ENCODE assay signal across 8 cellular contexts in genomic region chr7:44638611-44639557, GRCh38. TPM values are rescaled to one million over a fixed set of nuclear protein-coding genes. Genes with fewer than 3 reads are reported as not detected.
A peak's percentile ranks its signal among the peaks of the same experiment; 100 is the strongest.
DNase-seq lines count a peak whose midpoint lies in the region; ATAC-seq, FAIRE-seq and TF ChIP-seq lines count a peak whose summit lies in the region.

No MANE protein-coding gene starts in this region.

- H3K79me2 ChIP-seq in astrocyte (ENCODE audit: insufficient read depth, low read length), result peaks cover 15% of the 10 kb centered on the region

- no peaks in the 10 kb centered on the region for H3K9me3 Mint-ChIP-seq in astrocyte (ENCODE audit: unreplicated experiment)

- H3K9me3 ChIP-seq in astrocyte (ENCODE audit: insufficient read depth, low read depth, low read length), result no peaks in the 10 kb centered on the region
- H3K9me3 ChIP-seq in kidney (ENCODE audit: control insufficient read depth in 1 of 2, low read length in 2 of 2), result no peaks in the 10 kb centered on the region

- intact Hi-C loops in kidney (cut with DNase I), result no loop called here

- peak overlapping the region; percentile 92 for H3K27ac ChIP-seq in astrocyte (ENCODE audit: low read depth, low read length)
- peak overlapping the region; percentile 95 to 96 for H3K27ac ChIP-seq in kidney (ENCODE audit: low read depth in 2 of 2, low read length in 2 of 2)

- ATAC-seq in GM19455 (IDR thresholded peaks at IDR 0.05; ENCODE audit: unreplicated experiment), result peak; percentile 68

- in situ Hi-C loops in Caki2 (cut with HindIII; ENCODE audit: low pct_unique_long_range_greater_than_20kb, low sequenced_read_pairs), result no loop called here

- peaks cover 40% of the 10 kb centered on the region for H3K4me1 ChIP-seq in astrocyte (ENCODE audit: insufficient read depth, low read length)
- peaks cover 56 to 63% of the 10 kb centered on the region in 2 donors for H3K4me1 ChIP-seq in kidney (ENCODE audit: control insufficient read depth in 1 of 2, insufficient read depth in 1 of 2, low read depth in 1 of 2, low read length in 2 of 2)

- H3K36me3 ChIP-seq in astrocyte (ENCODE audit: insufficient read depth, low read length), result no peaks in the 10 kb centered on the region
- H3K36me3 ChIP-seq in kidney (ENCODE audit: control insufficient read depth in 1 of 2, insufficient read depth in 2 of 2, low read length in 2 of 2), result peaks cover 2 to 5% of the 10 kb centered on the region in 2 donors

- H3K27me3 ChIP-seq in astrocyte (ENCODE audit: insufficient read depth, low read length), result no peaks in the 10 kb centered on the region

- H3K27ac Mint-ChIP-seq in astrocyte (ENCODE audit: unreplicated experiment), result peak overlapping the region; percentile 99

- no peaks in the 10 kb centered on the region for H3K27me3 Mint-ChIP-seq in astrocyte (ENCODE audit: low read depth, unreplicated experiment)

- no peak for FAIRE-seq in astrocyte (lab: Jason Lieb, UNC)
- FAIRE-seq in kidney (lab: Jason Lieb, UNC), result no peak

- H2AFZ ChIP-seq in astrocyte (ENCODE audit: low read depth, low read length), result no peak overlapping the region

- TF ChIP-seq CTCF in astrocyte (IDR thresholded peaks at IDR 0.05; ENCODE audit: insufficient read depth, low read depth, low read length), result no peak
- TF ChIP-seq CTCF in kidney (IDR thresholded peaks at IDR 0.05; ENCODE audit: borderline replicate concordance, extremely low read depth, insufficient read depth), result no peak

- peaks cover 3% of the 10 kb centered on the region for H4K20me1 ChIP-seq in astrocyte (ENCODE audit: insufficient read depth, low read length)

- H3K4me3 ChIP-seq in astrocyte (ENCODE audit: insufficient read depth, low read depth, low read length), result peak overlapping the region; percentile 7
- H3K4me3 ChIP-seq in kidney (ENCODE audit: low read length in 2 of 2), result peak overlapping the region in 1 of 2 donors; percentile 9

- peak overlapping the region; percentile 62 for H3K4me3 Mint-ChIP-seq in astrocyte (ENCODE audit: unreplicated experiment)

- peak; percentile 83 for DNase-seq in Caki2 (ENCODE audit: low read depth)
- peak; percentile 80 for DNase-seq in HK-2 (ENCODE audit: unreplicated experiment)
- peak; percentile 59 to 95 (median 71) for DNase-seq in T-helper 1 cell
- DNase-seq in astrocyte (ENCODE audit: low read depth), result peak; percentile 61
- peak; percentile 93 for DNase-seq in kidney
- peak; percentile 65 to 77 for DNase-seq in stimulated activated CD4-positive, alpha-beta T cell treated with anti-CD3 and anti-CD28 coated beads, Interleukin-4, amount 100 ng/mL, for 4 hours
- no peak for DNase-seq in cerebellar cortex (ENCODE audit: low spot score)

- H3K36me3 Mint-ChIP-seq in astrocyte (ENCODE audit: low read depth, unreplicated experiment), result no peaks in the 10 kb centered on the region

- peak overlapping the region; percentile 79 for H3K4me2 ChIP-seq in astrocyte (ENCODE audit: low read length)

- peaks cover 40% of the 10 kb centered on the region for H3K4me1 Mint-ChIP-seq in astrocyte (ENCODE audit: low read depth, unreplicated experiment)

- H3K9ac ChIP-seq in astrocyte (ENCODE audit: low read length), result peak overlapping the region; percentile 71
- peak overlapping the region; percentile 20 to 69 for H3K9ac ChIP-seq in kidney (ENCODE audit: low read length in 2 of 2)

RNA-seq across cellular contexts. Expression of gene OGDH, which starts 32.5 kb away (rescaled TPM):
- 33.4 and 56.0 TPM in 2 replicates for total RNA-seq in Caki2 (2014; rRNA removed; shearing (Covaris generic); ENCODE audit: low replicate concordance)
- total RNA-seq in astrocyte (65.6 and 73.7 TPM in 2 replicates), kidney (132 TPM)
- polyA plus RNA-seq in kidney (ENCODE audit: insufficient read depth, low read depth, low replicate concordance), result 108 TPM

RNA-seq across cellular contexts. Expression of gene TMED4, which starts 56.9 kb away (rescaled TPM):
- total RNA-seq in Caki2 (2014; rRNA removed; shearing (Covaris generic); ENCODE audit: low replicate concordance), result 263 and 317 TPM in 2 replicates
- total RNA-seq in astrocyte (68.7 and 69.2 TPM in 2 replicates), kidney (105 TPM)
- polyA plus RNA-seq in kidney (ENCODE audit: insufficient read depth, low read depth, low replicate concordance), result 138 TPM
